ENCODE assay signal across 8 cellular contexts in the genomic region with DNA sequence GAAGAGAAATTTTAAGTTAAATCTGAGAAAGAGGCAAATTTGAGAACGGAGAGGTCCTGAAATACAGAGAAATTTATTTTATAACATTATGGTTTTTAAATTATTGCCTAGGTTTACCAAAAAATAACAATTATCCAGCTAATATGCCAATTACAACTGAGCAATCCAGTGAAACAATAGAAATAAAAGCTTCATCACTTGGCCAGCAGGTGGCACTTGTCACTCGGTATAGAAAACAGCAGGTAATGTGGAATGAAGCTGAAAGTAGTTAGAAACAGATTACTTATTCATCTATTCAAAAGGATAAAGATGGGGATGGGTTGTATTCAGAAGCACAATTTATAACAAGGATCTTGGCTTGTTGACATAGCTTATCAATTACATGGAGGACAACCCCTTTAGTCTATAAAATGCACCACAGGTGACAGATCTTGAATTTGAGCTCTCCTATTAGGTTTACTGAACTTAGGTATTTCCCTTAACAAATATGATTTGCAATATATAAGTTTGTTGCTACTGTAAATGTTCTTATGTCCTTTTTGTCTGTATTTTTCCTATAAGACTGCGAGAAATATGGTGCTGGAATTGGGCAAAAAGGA.
DNase-seq lines count a peak whose midpoint lies in the region; ATAC-seq and TF ChIP-seq lines count a peak whose summit lies in the region.

No MANE protein-coding gene starts in this region.

- peak; percentile 92 for TF ChIP-seq CTCF in PC-3 (conservative IDR thresholded peaks at IDR 0.05; ENCODE audit: low read depth, low read length)

- no peak overlapping the region for H3K4me2 ChIP-seq in PC-3 (ENCODE audit: low read length)

- no peaks in the 10 kb centered on the region for H3K4me1 ChIP-seq in PC-3 (ENCODE audit: insufficient read depth, low read length)

- ATAC-seq in GM19463 (IDR thresholded peaks at IDR 0.05; ENCODE audit: unreplicated experiment) (peak; percentile 89), HG03565 (IDR thresholded peaks at IDR 0.05; ENCODE audit: unreplicated experiment) (peak; percentile 84), PC-3 (peak; percentile 71)

- no peak overlapping the region for H3K9ac ChIP-seq in PC-3 (ENCODE audit: low read length)

- no peaks in the 10 kb centered on the region for H3F3A ChIP-seq in PC-3 (ENCODE audit: low read length, unreplicated experiment)

- no peaks in the 10 kb centered on the region for H3K9me2 ChIP-seq in PC-3 (replicated peaks; ENCODE audit: low read length)

- H3K27ac ChIP-seq in PC-3 (ENCODE audit: low read length), result no peak overlapping the region

- peak; percentile 3 for DNase-seq in Daoy (ENCODE audit: low read depth)
- DNase-seq in PC-3, result peak; percentile 58
- DNase-seq in amniotic stem cell (lab: John Stamatoyannopoulos, UW), result peak; percentile 9
- DNase-seq in iPS DF 4.7 (ENCODE audit: extremely low read depth, low spot score), result peak; percentile 38
- DNase-seq in stimulated activated CD4-positive, alpha-beta T cell treated with anti-CD3 and anti-CD28 coated beads, Interleukin-15, amount 100 ng/mL, for 24 hours, result peak; percentile 56
- no peak for DNase-seq in NCI-H2227 treated with DMSO at 0.1 percent for 48 hours (lab: John Stamatoyannopoulos, UW)

- intact Hi-C loops in PC-3 (cut with micrococcal nuclease), result loop anchor here (1.0 to 5.0 kb wide), 3 partner anchors 59 to 374 kb away; no protein-coding TSS in a partner anchor

- H2AFZ ChIP-seq in PC-3 (ENCODE audit: low read length), result no peak overlapping the region

- POLR2A ChIA-PET in PC-3 (lab: Charles Lee; ENCODE audit: unreplicated experiment), result no interaction called here

- no peaks in the 10 kb centered on the region for H3K9me3 ChIP-seq in PC-3 (ENCODE audit: low read length)

- H4K20me1 ChIP-seq in PC-3 (ENCODE audit: low read length), result no peaks in the 10 kb centered on the region

- CTCF ChIA-PET in PC-3 (lab: Charles Lee), result interaction anchor here (0.5 to 1.1 kb wide), 14 partner anchors 19 to 433 kb away, joined by 3 to 9 read pairs (median 3); no protein-coding TSS in a partner anchor

- no peaks in the 10 kb centered on the region for H3K79me2 ChIP-seq in PC-3 (ENCODE audit: low read length)

- BruUV-seq in PC-3 (replicated peaks; lab: Mats Ljungman, UMichigan), result no TSS peak

- H3K27me3 ChIP-seq in PC-3 (ENCODE audit: low read length), result peaks cover 24% of the 10 kb centered on the region

- H3K4me3 ChIP-seq in PC-3 (ENCODE audit: low read length), result no peak overlapping the region

- H3K36me3 ChIP-seq in PC-3 (ENCODE audit: low read depth, low read length), result no peaks in the 10 kb centered on the region
